Comparison of ENCODE assay signal across 1 cellular context in genomic region chr6:33746036-33746600, GRCh38.
TF ChIP-seq lines count a peak whose summit lies in the region.

No MANE protein-coding gene starts in this region.

TF ChIP-seq in K562, 482 proteins besides CTCF, POLR2A, EP300 and RAD21:
- no peak for TF ChIP-seq ZBTB2 (IDR thresholded peaks at IDR 0.05)
- TF ChIP-seq, protein P1, sequence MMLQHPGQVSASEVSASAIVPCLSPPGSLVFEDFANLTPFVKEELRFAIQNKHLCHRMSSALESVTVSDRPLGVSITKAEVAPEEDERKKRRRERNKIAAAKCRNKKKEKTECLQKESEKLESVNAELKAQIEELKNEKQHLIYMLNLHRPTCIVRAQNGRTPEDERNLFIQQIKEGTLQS (IDR thresholded peaks at IDR 0.05), result peak; percentile 63
- TF ChIP-seq, protein P1 (CRISPR knock-in tag; conservative IDR thresholded peaks at IDR 0.05), result no peak
- no peak for TF ChIP-seq ZBTB17 (CRISPR knock-in tag; IDR thresholded peaks at IDR 0.05)
- no peak for TF ChIP-seq E4F1 (CRISPR knock-in tag; IDR thresholded peaks at IDR 0.05; ENCODE audit: borderline replicate concordance)
- TF ChIP-seq HMGN3 (IDR thresholded peaks at IDR 0.05; ENCODE audit: borderline replicate concordance, extremely low read depth, insufficient read length, low read depth, low read length), result no peak
